In the genomic region with DNA sequence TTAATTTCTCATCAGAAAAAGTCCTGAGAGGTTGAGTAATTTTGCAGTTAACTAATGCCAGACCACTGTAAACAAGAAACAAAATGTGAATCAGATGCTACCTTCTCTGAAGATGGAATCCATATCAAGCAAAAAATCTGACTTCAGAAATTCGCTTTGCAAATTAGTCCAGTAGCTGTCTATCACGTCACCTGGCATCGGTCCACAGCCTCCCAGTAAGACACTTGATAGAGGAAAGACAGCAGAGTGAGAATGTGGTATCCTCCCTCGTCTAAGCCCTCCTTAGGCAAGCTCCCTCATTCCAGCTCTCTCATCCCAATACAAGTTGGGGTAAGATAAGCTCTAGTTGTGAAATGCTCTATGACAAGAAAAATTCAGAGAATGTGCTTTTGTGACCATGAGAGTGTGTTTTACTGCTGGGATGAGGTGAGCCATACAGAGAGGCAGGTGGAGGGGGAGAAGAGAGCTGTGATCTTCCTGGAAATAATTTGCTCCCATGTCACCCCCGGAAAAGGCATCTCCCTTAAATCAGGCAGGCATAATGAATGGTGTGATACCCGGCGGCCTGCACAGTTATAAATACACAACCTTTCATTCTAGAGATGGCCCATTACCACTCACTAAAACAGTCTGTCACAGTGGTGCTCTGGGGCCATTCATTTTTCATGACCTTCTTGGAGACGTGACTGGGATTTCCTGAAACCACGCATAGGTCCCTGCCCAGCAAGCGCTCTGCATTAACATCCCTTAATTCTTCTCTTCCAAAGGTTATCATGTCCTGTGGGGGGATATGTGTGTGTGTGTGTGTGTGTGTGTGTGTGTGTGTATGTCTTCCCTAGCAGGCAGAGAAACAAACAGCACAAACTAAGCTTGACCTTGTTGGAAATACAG, we compare ENCODE assay signal across 9 cellular contexts.
A peak's percentile ranks its signal among the peaks of the same experiment; 100 is the strongest.
DNase-seq lines count a peak whose midpoint lies in the region; ATAC-seq and TF ChIP-seq lines count a peak whose summit lies in the region.
"Had no signal": no experiment of that assay in that cellular context is flagged by ENCODE, and none has a peak within 500 bp of the region (broad histone marks: within the 10 kb centered on the region; RNA-seq: fewer than 3 reads in every experiment).

No MANE protein-coding gene starts in this region.

- H3K9me3 ChIP-seq in IMR-90 (ENCODE audit: control insufficient read depth, insufficient read depth, low read length) (no peaks in the 10 kb centered on the region), mesodermal cell (ENCODE audit: control insufficient read depth, low read length) (no peaks in the 10 kb centered on the region)
- H3K9me3 ChIP-seq: suprapubic skin had no signal

- peak overlapping the region; percentile 60 for H4K91ac ChIP-seq in IMR-90 (ENCODE audit: insufficient read depth, low read depth, low read length)

- H3K4me1 Mint-ChIP-seq in activated naive CD8-positive, alpha-beta T cell treated with anti-CD3 and anti-CD28 coated beads, Interleukin-2, amount 50 U/mL, for 24 hours: peaks cover 3% of the 10 kb centered on the region

- H3K4ac ChIP-seq in IMR-90 (ENCODE audit: low read depth, low read length): peak overlapping the region; percentile 71

- peak overlapping the region; percentile 80; the same call in 1 of the 2 replicates for H3K18ac ChIP-seq in IMR-90 (ENCODE audit: low read depth, low read length)

- no peaks in the 10 kb centered on the region for H3K9me1 ChIP-seq in IMR-90 (ENCODE audit: insufficient read depth, low read length)

- ATAC-seq in IMR-90 (ENCODE audit: low read depth): peak; percentile 82
- ATAC-seq in HG02938 (IDR thresholded peaks at IDR 0.05; ENCODE audit: unreplicated experiment): no peak
- no peak for ATAC-seq in activated naive CD8-positive, alpha-beta T cell treated with anti-CD3 and anti-CD28 coated beads, Interleukin-2, amount 50 U/mL, for 24 hours

- no peak for TF ChIP-seq CTCF in IMR-90 (conservative IDR thresholded peaks at IDR 0.05; ENCODE audit: low read depth, low read length)

- peak overlapping the region in 1 of 2 experiments; percentile 75; a peak in 2 of 4 replicates for H4K8ac ChIP-seq in IMR-90 (ENCODE audit: low read depth in 2 of 2, low read length in 2 of 2)

- H3K4me1 ChIP-seq in IMR-90 (ENCODE audit: control insufficient read depth, insufficient read depth, low read length) (peaks cover 8% of the 10 kb centered on the region), mesodermal cell (ENCODE audit: control insufficient read depth, insufficient read depth, low read length, poor library complexity, severe bottlenecking) (peaks cover 11% of the 10 kb centered on the region)

- no CpG with 5 or more reads among the region's 10 CpGs for WGBS in IMR-90 (ENCODE audit: extremely low coverage in 2 of 2, insufficient read length in 1 of 2), 2 experiments
- 69 to 73% methylated on average over 4 to 6 of the region's 10 CpGs for WGBS in mesodermal cell (ENCODE audit: insufficient coverage in 2 of 2), 2 experiments

- H2AK5ac ChIP-seq in IMR-90 (ENCODE audit: low read depth, low read length): peak overlapping the region; percentile 73; the same call in 1 of the 2 replicates

- H3K23ac ChIP-seq in IMR-90 (ENCODE audit: low read depth, low read length): peak overlapping the region; percentile 24; the same call in 1 of the 2 replicates

- H2BK15ac ChIP-seq in IMR-90 (ENCODE audit: low read depth, low read length): peak overlapping the region; percentile 21; the same call in 1 of the 3 replicates

- H3K36me3 ChIP-seq in IMR-90 (ENCODE audit: control insufficient read depth, insufficient read depth, low read length) (no peaks in the 10 kb centered on the region), mesodermal cell (ENCODE audit: control insufficient read depth, insufficient read depth, low read length) (no peaks in the 10 kb centered on the region)
- H3K36me3 ChIP-seq: suprapubic skin had no signal

- BruUV-seq in IMR-90 (replicated peaks; lab: Mats Ljungman, UMichigan): no TSS peak

- H2AK9ac ChIP-seq in IMR-90 (replicated peaks; ENCODE audit: low read depth, low read length, poor library complexity): no peak overlapping the region

- no peak overlapping the region for H3K27ac Mint-ChIP-seq in activated naive CD8-positive, alpha-beta T cell treated with anti-CD3 and anti-CD28 coated beads, Interleukin-2, amount 50 U/mL, for 24 hours

- H4K20me1 ChIP-seq in IMR-90 (ENCODE audit: insufficient read depth, low read length): no peaks in the 10 kb centered on the region

- H3K9me3 Mint-ChIP-seq in activated naive CD8-positive, alpha-beta T cell treated with anti-CD3 and anti-CD28 coated beads, Interleukin-2, amount 50 U/mL, for 24 hours: no peaks in the 10 kb centered on the region

- no peaks in the 10 kb centered on the region for H3K79me1 ChIP-seq in IMR-90 (ENCODE audit: low read depth in 1 of 2, low read length in 2 of 2)

- H3K4me3 ChIP-seq in IMR-90 (ENCODE audit: insufficient read depth, low read depth, low read length) (no peak overlapping the region), mesodermal cell (ENCODE audit: extremely low read depth, insufficient read depth, low read length, poor library complexity, severe bottlenecking) (no peak overlapping the region)
- H3K4me3 ChIP-seq: suprapubic skin had no signal

- peak overlapping the region; percentile 50 for H4K5ac ChIP-seq in IMR-90 (ENCODE audit: low read depth, low read length)

- intact Hi-C loops in IMR-90 (cut with micrococcal nuclease): no loop called here

- POLR2A ChIA-PET in IMR-90 (lab: Charles Lee; ENCODE audit: unreplicated experiment): no interaction called here

- dilution Hi-C loops in IMR-90 (cut with HindIII; ENCODE audit: low sequenced_read_pairs, unreplicated experiment): no loop called here

- H3K36me3 Mint-ChIP-seq in activated naive CD8-positive, alpha-beta T cell treated with anti-CD3 and anti-CD28 coated beads, Interleukin-2, amount 50 U/mL, for 24 hours (ENCODE audit: low read depth): no peaks in the 10 kb centered on the region

- no peak for TF ChIP-seq RAD21 in IMR-90 (IDR thresholded peaks at IDR 0.05; ENCODE audit: low read length)

- no peaks in the 10 kb centered on the region for H3K27me3 ChIP-seq in IMR-90 (ENCODE audit: control insufficient read depth, insufficient read depth, low read length)
- H3K27me3 ChIP-seq: suprapubic skin had no signal

- TF ChIP-seq POLR2A in IMR-90 (IDR thresholded peaks at IDR 0.05; ENCODE audit: low read depth, low read length): no peak

- H3K27me3 Mint-ChIP-seq in activated naive CD8-positive, alpha-beta T cell treated with anti-CD3 and anti-CD28 coated beads, Interleukin-2, amount 50 U/mL, for 24 hours: no peaks in the 10 kb centered on the region

- H2BK20ac ChIP-seq in IMR-90 (ENCODE audit: low read depth, low read length): peak overlapping the region; percentile 54

- peak overlapping the region; percentile 54 for H2BK120ac ChIP-seq in IMR-90 (ENCODE audit: low read depth, low read length)

- peak overlapping the region; percentile 26 for H2AFZ ChIP-seq in IMR-90 (replicated peaks; ENCODE audit: low read length, poor library complexity)

- peak overlapping the region; percentile 48; the same call in 1 of the 2 replicates for H3K27ac ChIP-seq in IMR-90 (ENCODE audit: insufficient read depth, low read length)
- H3K27ac ChIP-seq in mesodermal cell (ENCODE audit: low read depth, low read length, severe bottlenecking): peak overlapping the region; percentile 68
- H3K27ac ChIP-seq: suprapubic skin had no signal

- H3K4me2 ChIP-seq in IMR-90 (ENCODE audit: low read depth, low read length): peak overlapping the region; percentile 18; the same call in 1 of the 2 replicates

- CTCF ChIA-PET in IMR-90 (lab: Yijun Ruan, JAX): interaction anchor here (1.0 kb wide), 1 partner anchor 20 kb away, joined by 3 read pairs; no protein-coding TSS in a partner anchor

- in situ Hi-C loops in IMR-90 (cut with MboI; ENCODE audit: low sequenced_read_pairs): no loop called here

- H3K14ac ChIP-seq in IMR-90 (replicated peaks; ENCODE audit: low read depth, low read length): no peak overlapping the region; the same call in 1 of the 2 replicates

- no peak overlapping the region for H3K56ac ChIP-seq in IMR-90 (ENCODE audit: extremely low read depth, insufficient read depth, low read length)

- DNase-seq in AG20443 (ENCODE audit: low spot score) (peak; percentile 72), IMR-90 (peak; percentile 60), cerebellar cortex (ENCODE audit: low spot score) (peak; percentile 14), T-helper 1 cell (no peak), cortex of kidney (lab: John Stamatoyannopoulos, UW) (no peak)
- DNase-seq in activated naive CD8-positive, alpha-beta T cell treated with anti-CD3 and anti-CD28 coated beads, Interleukin-2, amount 50 U/mL, for 24 hours: no peak

- H3K9ac ChIP-seq in IMR-90 (ENCODE audit: low read depth, low read length): no peak overlapping the region

- H2BK5ac ChIP-seq in IMR-90 (ENCODE audit: low read depth, low read length, poor library complexity, severe bottlenecking): peak overlapping the region; percentile 68

- H3K4me3 Mint-ChIP-seq in activated naive CD8-positive, alpha-beta T cell treated with anti-CD3 and anti-CD28 coated beads, Interleukin-2, amount 50 U/mL, for 24 hours: no peak overlapping the region

TF ChIP-seq in IMR-90, 13 proteins besides CTCF, POLR2A, EP300 and RAD21:
- TF ChIP-seq CEBPB (IDR thresholded peaks at IDR 0.05; ENCODE audit: low read depth, low read length) (peak; percentile 22; the same call in 1 of the 2 replicates), SMC3 (IDR thresholded peaks at IDR 0.05; ENCODE audit: low read depth, low read length) (no peak)

Comparison
In these comparisons a context has a peak if more than half of its experiments do, and no peak if none do; other contexts are left out.
1. DNase-seq: peak in AG20443 (single experiment), IMR-90 (single experiment) and cerebellar cortex (single experiment); none in T-helper 1 cell (0 of 5), activated naive CD8-positive, alpha-beta T cell treated with anti-CD3 and anti-CD28 coated beads, Interleukin-2, amount 50 U/mL, for 24 hours (single experiment) and cortex of kidney (single experiment).